Comparison of ENCODE assay signal across 12 cellular contexts in genomic region chr12:109334887-109335286, GRCh38. TPM values are rescaled to one million over a fixed set of nuclear protein-coding genes. Genes with fewer than 3 reads are reported as not detected.
"Had no signal": no experiment of that assay in that cellular context is flagged by ENCODE, and none has a peak within 500 bp of the region (broad histone marks: within the 10 kb centered on the region; RNA-seq: fewer than 3 reads in every experiment).

No MANE protein-coding gene starts in this region.

- ATAC-seq: GM23338, HCT116 had no signal

- FAIRE-seq: H1, H54 had no signal

- H2AFZ ChIP-seq: GM23248, GM23338 had no signal

- H3K4me2 ChIP-seq: GM23338 had no signal

- H3K4me3 ChIP-seq: GM23248, GM23338, HAP-1 had no signal

- H3K36me3 ChIP-seq: HAP-1 had no signal

- H3K27ac ChIP-seq: GM23248 had no signal

- H3K9me3 ChIP-seq: HAP-1 had no signal

- H3K9ac ChIP-seq: GM23248 had no signal

- DNase-seq: GM23248, GOT3, H7, H9, HCEC 1CT, HFFc6 had no signal

- H3K4me1 ChIP-seq: HAP-1 had no signal

RNA-seq across cellular contexts. Expression of gene MYO1H, which starts 12.8 kb away (rescaled TPM):
- total RNA-seq: GM23248, GM23338, H1, H4, H7, HFFc6 had no signal
- polyA plus RNA-seq: GM23248, GM23338 had no signal

RNA-seq across cellular contexts. Expression of gene FOXN4, which starts 25.8 kb away (rescaled TPM):
- total RNA-seq: GM23248, H4, HFFc6 had no signal
- polyA plus RNA-seq: GM23248 had no signal
